8 cellular contexts compared by ENCODE assay signal in genomic region chr3:24963762-24964625, GRCh38.
DNase-seq lines count a peak whose midpoint lies in the region; ATAC-seq and TF ChIP-seq lines count a peak whose summit lies in the region.

No MANE protein-coding gene starts in this region.

- TF ChIP-seq CTCF in GM10248 (IDR thresholded peaks at IDR 0.05; ENCODE audit: control extremely low read depth, extremely low read depth, low read depth, missing control alignments): peak; percentile 27
- TF ChIP-seq CTCF in cardiac fibroblast (IDR thresholded peaks at IDR 0.05; ENCODE audit: low read depth, low read length): peak; percentile 42

- ATAC-seq in HG03457 (IDR thresholded peaks at IDR 0.05; ENCODE audit: unreplicated experiment) (no peak), HG03460 (IDR thresholded peaks at IDR 0.05; ENCODE audit: unreplicated experiment) (no peak)

- no peak for DNase-seq in GM10248 (ENCODE audit: extremely low spot score)
- DNase-seq in Kasumi-1 (lab: John Stamatoyannopoulos, UW): peak; percentile 57 to 68
- DNase-seq in cardiac fibroblast (ENCODE audit: low read depth in 2 of 2): peak; percentile 37 to 62
- no peak for DNase-seq in stimulated activated CD8-positive, alpha-beta memory T cell treated with anti-CD3 and anti-CD28 coated beads, Interleukin-4, amount 100 ng/mL, for 48 hours
- DNase-seq in globus pallidus (ENCODE audit: low spot score): no peak

- H2AFZ ChIP-seq in neuron (ENCODE audit: low read depth, low read length): peak overlapping the region; percentile 73

- no peaks in the 10 kb centered on the region for H3K4me1 ChIP-seq in neuron (ENCODE audit: insufficient read depth, low read length)

- H3K27me3 ChIP-seq in neuron (ENCODE audit: insufficient read depth, low read length): no peaks in the 10 kb centered on the region

- POLR2A ChIA-PET in GM10248 (lab: Yijun Ruan, JAX): no interaction called here

- H3K9me3 ChIP-seq in neuron (ENCODE audit: low read length): peaks cover 4% of the 10 kb centered on the region

- CTCF ChIA-PET in GM10248 (lab: Yijun Ruan, JAX): interaction anchor here (1.7 kb wide), 1 partner anchor 69 kb away, joined by 4 read pairs; no protein-coding TSS in a partner anchor

- no peaks in the 10 kb centered on the region for H3K36me3 ChIP-seq in neuron (ENCODE audit: insufficient read depth, low read length)

- H3K4me3 ChIP-seq in cardiac fibroblast (replicated peaks in 1 of 2; ENCODE audit: low read depth in 2 of 2, low read length in 2 of 2) (no peak overlapping the region), neuron (ENCODE audit: low read length) (no peak overlapping the region)

Comparison
In these comparisons a context has a peak if more than half of its experiments do, and no peak if none do; other contexts are left out.
1. DNase-seq: peak in Kasumi-1 (2 of 2) and cardiac fibroblast (2 of 2); none in GM10248 (single experiment), stimulated activated CD8-positive, alpha-beta memory T cell treated with anti-CD3 and anti-CD28 coated beads, Interleukin-4, amount 100 ng/mL, for 48 hours (single experiment) and globus pallidus (single experiment).